8 cellular contexts compared by ENCODE assay signal in genomic region chr1:180502361-180503273, GRCh38. TPM values are rescaled to one million over a fixed set of nuclear protein-coding genes. Genes with fewer than 3 reads are reported as not detected.
DNase-seq lines count a peak whose midpoint lies in the region; ATAC-seq and TF ChIP-seq lines count a peak whose summit lies in the region.

Gene ACBD6 (minus strand): TSS chr1:180502577. CDS start chr1:180502266, 311 bp downstream.

- no peaks in the 10 kb centered on the region for H3K27me3 ChIP-seq in left ventricle myocardium inferior (ENCODE audit: low read depth)
- H3K27me3 ChIP-seq in psoas muscle (ENCODE audit: insufficient read depth in 3 of 3, low read length in 2 of 3): no peaks in the 10 kb centered on the region

- in situ Hi-C loops in GM13977 (cut with MboI; ENCODE audit: low pct_unique_long_range_greater_than_20kb, low sequenced_read_pairs, unreplicated experiment): loop anchor here (25.0 kb wide), 1 partner anchor 510 kb away; the partner anchor contains the start of gene STX6

- WGBS in psoas muscle, 3 donors: 0% methylated on average over 74 to 83 of the region's 83 CpGs
- WGBS in urinary bladder: under 1% methylated on average over 83 of the region's 83 CpGs

- intact Hi-C loops in T-helper 1 cell treated with Interleukin-12 subunit alpha and Interleukin-12 subunit beta and Interleukin-4 antibody, amounts not matched to agents 30 ng/mL and 1 ng/mL, for 36 hours (cut with micrococcal nuclease): loop anchor here (1.0 to 5.0 kb wide), 13 partner anchors 14 to 1135 kb away; partner anchors contain the start of genes AXDND1, CEP350 and TOR1AIP2
- intact Hi-C loops in left ventricle myocardium inferior (cut with micrococcal nuclease) (no loop called here), psoas muscle (cut with DNase I) (loop anchor here in 1 of 2 donors (10.0 kb wide), 1 partner anchor 652 kb away; no protein-coding TSS in a partner anchor)

- ATAC-seq in HG02798 (IDR thresholded peaks at IDR 0.05; ENCODE audit: poor library complexity, unreplicated experiment) (peak; percentile 86), psoas muscle (peak; percentile 93 to 96 (median 94))

- no peaks in the 10 kb centered on the region for H3K36me3 ChIP-seq in left ventricle myocardium inferior
- peaks cover 0 to 6% of the 10 kb centered on the region in 2 donors for H3K36me3 ChIP-seq in psoas muscle (ENCODE audit: insufficient read depth in 1 of 2, low read depth in 1 of 2)
- H3K36me3 ChIP-seq in urinary bladder (ENCODE audit: insufficient read depth): no peaks in the 10 kb centered on the region

- peak; percentile 93 for DNase-seq in GM13977 (ENCODE audit: low spot score)
- peak; percentile 96 to 98 (median 97) for DNase-seq in NCI-H1417 (lab: John Stamatoyannopoulos, UW)
- DNase-seq in amniotic epithelial cell (ENCODE audit: low read depth): peak; percentile 84
- peak; percentile 85 for DNase-seq in left ventricle myocardium inferior
- DNase-seq in psoas muscle: peak; percentile 86 to 90

- H3K4me3 ChIP-seq in left ventricle myocardium inferior (peak within 1 kb of the TSS; percentile 87), psoas muscle (peak within 1 kb of the TSS; percentile 94), urinary bladder (ENCODE audit: low read depth, low read length) (peak within 1 kb of the TSS; percentile 69)

- H3K9me3 ChIP-seq in left ventricle myocardium inferior (replicated peaks) (no peaks in the 10 kb centered on the region), psoas muscle (no peaks in the 10 kb centered on the region)

- TF ChIP-seq CTCF in GM13977 (IDR thresholded peaks at IDR 0.05; ENCODE audit: extremely low read depth, insufficient read depth, missing control alignments) (peak; percentile 21), left ventricle myocardium inferior (IDR thresholded peaks at IDR 0.05; ENCODE audit: borderline replicate concordance) (peak; percentile 39), psoas muscle (IDR thresholded peaks at IDR 0.05) (no peak)

- H3K27ac ChIP-seq in left ventricle myocardium inferior (replicated peaks) (peak within 1 kb of the TSS; percentile 91), psoas muscle (peak within 1 kb of the TSS; percentile 92), urinary bladder (ENCODE audit: low read depth) (peak within 1 kb of the TSS; percentile 82)

- peaks cover 48% of the 10 kb centered on the region for H3K4me1 ChIP-seq in left ventricle myocardium inferior
- H3K4me1 ChIP-seq in psoas muscle: peaks cover 26% of the 10 kb centered on the region
- H3K4me1 ChIP-seq in urinary bladder (ENCODE audit: insufficient read depth): no peaks in the 10 kb centered on the region

RNA-seq across cellular contexts. Expression of gene ACBD6, which starts in this region (rescaled TPM):
- total RNA-seq in T-helper 1 cell treated with Interleukin-12 subunit alpha and Interleukin-12 subunit beta and Interleukin-4 antibody, amounts not matched to agents 30 ng/mL and 1 ng/mL, for 36 hours: 41.2 and 41.8 TPM in 2 replicates
- total RNA-seq in left ventricle myocardium inferior (18.2 TPM), psoas muscle (10 to 100 TPM; 12.6 to 20.4 (median 15.0) TPM), urinary bladder (51.0 TPM)
- polyA plus RNA-seq in psoas muscle (10 to 100 TPM; 14.9 to 19.1 (median 17.8) TPM), urinary bladder (36.7 TPM)

Comparison
In these comparisons a context has a peak if more than half of its experiments do, and no peak if none do; other contexts are left out.
1. Peak in every context shown above with its lines: DNase-seq, ATAC-seq, H3K4me3 ChIP-seq and H3K27ac ChIP-seq.